In genomic region chr10:102917962-102918816, GRCh38 we compare ENCODE assay signal across 8 cellular contexts. TPM values are rescaled to one million over a fixed set of nuclear protein-coding genes. Genes with fewer than 3 reads are reported as not detected.
DNase-seq lines count a peak whose midpoint lies in the region; ATAC-seq and TF ChIP-seq lines count a peak whose summit lies in the region.

Gene CNNM2 (plus strand): TSS chr10:102918294. CDS start chr10:102918481, 187 bp downstream.

- H3K14ac ChIP-seq in IMR-90 (replicated peaks; ENCODE audit: low read depth, low read length), result peak within 1 kb of the TSS; percentile 90

- H3K9me2 ChIP-seq in OCI-LY7 (ENCODE audit: insufficient read depth, low read length), result no peaks in the 10 kb centered on the region

- H2BK20ac ChIP-seq in IMR-90 (ENCODE audit: low read depth, low read length), result peak within 1 kb of the TSS; percentile 43; the same call in 1 of the 2 replicates

- H3K9ac ChIP-seq in IMR-90 (ENCODE audit: low read depth, low read length), result peak within 1 kb of the TSS; percentile 83

- peak within 1 kb of the TSS; percentile 85 for H2BK5ac ChIP-seq in IMR-90 (ENCODE audit: low read depth, low read length, poor library complexity, severe bottlenecking)

- POLR2A ChIA-PET in IMR-90 (lab: Charles Lee; ENCODE audit: unreplicated experiment) (interaction anchor here (0.6 to 1.0 kb wide), 3 partner anchors 121 to 321 kb away, joined by 3 to 10 read pairs (median 3); no protein-coding TSS in a partner anchor), OCI-LY7 (lab: Charles Lee) (interaction anchor here (0.6 to 1.0 kb wide), 4 partner anchors 17 to 404 kb away, joined by 3 to 4 read pairs (median 3); no protein-coding TSS in a partner anchor)

- H3K36me3 ChIP-seq in IMR-90 (ENCODE audit: control insufficient read depth, insufficient read depth, low read length), result no peaks in the 10 kb centered on the region
- no peaks in the 10 kb centered on the region for H3K36me3 ChIP-seq in OCI-LY7 (ENCODE audit: insufficient read depth, low read length)

- peak within 1 kb of the TSS; percentile 79 for H4K91ac ChIP-seq in IMR-90 (ENCODE audit: insufficient read depth, low read depth, low read length)

- peak within 1 kb of the TSS; percentile 80 for H2BK120ac ChIP-seq in IMR-90 (ENCODE audit: low read depth, low read length)

- peak within 1 kb of the TSS; percentile 47 for H3K18ac ChIP-seq in IMR-90 (ENCODE audit: low read depth, low read length)

- peak within 1 kb of the TSS; percentile 88 for H2AK9ac ChIP-seq in IMR-90 (replicated peaks; ENCODE audit: low read depth, low read length, poor library complexity)

- H4K20me1 ChIP-seq in IMR-90 (ENCODE audit: insufficient read depth, low read length) (peaks cover 23% of the 10 kb centered on the region; the same call in 1 of the 2 replicates), OCI-LY7 (ENCODE audit: insufficient read depth, low read length) (no peaks in the 10 kb centered on the region)

- H3K27ac ChIP-seq in IMR-90 (ENCODE audit: insufficient read depth, low read length) (peak within 1 kb of the TSS; percentile 91), OCI-LY7 (ENCODE audit: low read depth, low read length, poor library complexity, severe bottlenecking) (peak within 1 kb of the TSS; percentile 46)

- H3K4me1 ChIP-seq in IMR-90 (ENCODE audit: control insufficient read depth, insufficient read depth, low read length), result no peaks in the 10 kb centered on the region
- H3K4me1 ChIP-seq in OCI-LY7 (ENCODE audit: insufficient read depth, low read length, poor library complexity, severe bottlenecking), result peaks cover 33% of the 10 kb centered on the region

- H3K4ac ChIP-seq in IMR-90 (ENCODE audit: low read depth, low read length), result peak within 1 kb of the TSS; percentile 89

- intact Hi-C loops in IMR-90 (cut with micrococcal nuclease) (loop anchor here (1.0 kb wide), 5 partner anchors 127 to 416 kb away; no protein-coding TSS in a partner anchor), OCI-LY7 (cut with micrococcal nuclease; ENCODE audit: unreplicated experiment) (loop anchor here (1.0 to 5.0 kb wide), 6 partner anchors 151 to 564 kb away; partner anchors contain the start of genes ATP5MK, NT5C2 and PDCD11)

- H3K56ac ChIP-seq in IMR-90 (ENCODE audit: extremely low read depth, insufficient read depth, low read length), result no peak within 1 kb of the TSS

- no peaks in the 10 kb centered on the region for H3K79me2 ChIP-seq in OCI-LY7 (ENCODE audit: insufficient read depth, low read depth, low read length)

- peak within 1 kb of the TSS; percentile 89 for H2AK5ac ChIP-seq in IMR-90 (ENCODE audit: low read depth, low read length)

- in situ Hi-C loops in IMR-90 (cut with MboI; ENCODE audit: low sequenced_read_pairs), result loop anchor here (5.0 kb wide), 2 partner anchors 144 to 324 kb away; no protein-coding TSS in a partner anchor

- H3K9me1 ChIP-seq in IMR-90 (ENCODE audit: insufficient read depth, low read length), result peaks cover 3% of the 10 kb centered on the region; the same call in 1 of the 2 replicates

- ATAC-seq in GM21529 (IDR thresholded peaks at IDR 0.05; ENCODE audit: unreplicated experiment) (peak; percentile 90), IMR-90 (ENCODE audit: low read depth) (peak; percentile 94)

- TF ChIP-seq RAD21 in IMR-90 (IDR thresholded peaks at IDR 0.05; ENCODE audit: low read length), result peak; percentile 10; the same call in 1 of the 2 replicates

- BruUV-seq in IMR-90 (replicated peaks; lab: Mats Ljungman, UMichigan), result no TSS peak
- BruUV-seq in OCI-LY7 (replicated peaks; lab: Mats Ljungman, UMichigan), result no TSS peak

- TF ChIP-seq POLR2A in IMR-90 (IDR thresholded peaks at IDR 0.05; ENCODE audit: low read depth, low read length), result peak; percentile 78

- H2BK15ac ChIP-seq in IMR-90 (ENCODE audit: low read depth, low read length), result peak within 1 kb of the TSS; percentile 84; the same call in 2 of the 3 replicates

- H3K9me3 ChIP-seq in IMR-90 (ENCODE audit: control insufficient read depth, insufficient read depth, low read length), result no peaks in the 10 kb centered on the region
- no peaks in the 10 kb centered on the region for H3K9me3 ChIP-seq in OCI-LY7 (ENCODE audit: low read length)

- DNase-seq in DMS153 (lab: John Stamatoyannopoulos, UW), result peak; percentile 100
- DNase-seq in IMR-90, result peak; percentile 100
- peak; percentile 100 for DNase-seq in OCI-LY7 (ENCODE audit: low spot score)
- peak; percentile 99 for DNase-seq in activated T-cell treated with anti-CD3 and anti-CD28 coated beads for 4 hours
- DNase-seq in epithelial cell of esophagus (ENCODE audit: low read depth), result peak; percentile 100
- DNase-seq in middle frontal gyrus (ENCODE audit: extremely low spot score, low spot score), result peak; percentile 100
- DNase-seq in stimulated activated CD8-positive, alpha-beta memory T cell treated with anti-CD3 and anti-CD28 coated beads, Interleukin-2, amount 100 ng/mL, for 1 hour (ENCODE audit: low read depth in 2 of 2), result peak; percentile 97 to 99

- peak within 1 kb of the TSS; percentile 25 for H4K5ac ChIP-seq in IMR-90 (ENCODE audit: low read depth, low read length)

- H2AFZ ChIP-seq in IMR-90 (replicated peaks; ENCODE audit: low read length, poor library complexity), result peak within 1 kb of the TSS; percentile 99
- H2AFZ ChIP-seq in OCI-LY7 (ENCODE audit: low read length), result peak within 1 kb of the TSS; percentile 89

- peak within 1 kb of the TSS; percentile 72 for H3K4me3 ChIP-seq in IMR-90 (ENCODE audit: insufficient read depth, low read depth, low read length)
- H3K4me3 ChIP-seq in OCI-LY7 (ENCODE audit: low read depth, low read length, poor library complexity, severe bottlenecking), result peak within 1 kb of the TSS; percentile 96
- peak within 1 kb of the TSS; percentile 79 for H3K4me3 ChIP-seq in epithelial cell of esophagus (ENCODE audit: low read length)

- dilution Hi-C loops in IMR-90 (cut with HindIII; ENCODE audit: low sequenced_read_pairs, unreplicated experiment), result no loop called here

- H3K23ac ChIP-seq in IMR-90 (ENCODE audit: low read depth, low read length), result peak within 1 kb of the TSS; percentile 93

- H3K4me2 ChIP-seq in IMR-90 (ENCODE audit: low read depth, low read length), result peak within 1 kb of the TSS; percentile 86
- peak within 1 kb of the TSS; percentile 84 for H3K4me2 ChIP-seq in OCI-LY7 (ENCODE audit: low read length)

- 0% methylated on average over 29 of the region's 80 CpGs; no CpG with 5 or more reads in 1 of the 2 experiments for WGBS in IMR-90 (ENCODE audit: extremely low coverage in 2 of 2, insufficient read length in 1 of 2), 2 experiments

- peak within 1 kb of the TSS; percentile 71 to 84; a peak in 2 of 4 replicates for H4K8ac ChIP-seq in IMR-90 (ENCODE audit: low read depth in 2 of 2, low read length in 2 of 2)

- CTCF ChIA-PET in IMR-90 (lab: Yijun Ruan, JAX) (interaction anchor here (0.8 to 2.0 kb wide), 16 partner anchors 11 to 331 kb away, joined by 3 to 10 read pairs (median 4); no protein-coding TSS in a partner anchor), OCI-LY7 (lab: Charles Lee; ENCODE audit: unreplicated experiment) (interaction anchor here (0.6 to 1.8 kb wide), 3 partner anchors 144 to 433 kb away, joined by 3 to 6 read pairs (median 4); no protein-coding TSS in a partner anchor)

- TF ChIP-seq CTCF in IMR-90 (conservative IDR thresholded peaks at IDR 0.05; ENCODE audit: low read depth, low read length) (no peak), OCI-LY7 (conservative IDR thresholded peaks at IDR 0.05; ENCODE audit: low read length) (peak; percentile 52; the same call in 1 of the 2 replicates), epithelial cell of esophagus (IDR thresholded peaks at IDR 0.05; ENCODE audit: insufficient read depth, low read depth, low read length, missing control alignments) (no peak)

- H3K27me3 ChIP-seq in IMR-90 (ENCODE audit: control insufficient read depth, insufficient read depth, low read length), result no peaks in the 10 kb centered on the region

- H3K79me1 ChIP-seq in IMR-90 (ENCODE audit: low read depth in 1 of 2, low read length in 2 of 2), result peaks cover 0 to 34% of the 10 kb centered on the region in 2 experiments; a peak in 3 of 4 replicates

TF ChIP-seq in IMR-90, 13 proteins besides CTCF, POLR2A, EP300 and RAD21 (continues in another document):
- TF ChIP-seq RCOR1 (IDR thresholded peaks at IDR 0.05; ENCODE audit: insufficient replicate concordance, low read length), result no peak
- TF ChIP-seq RFX5 (IDR thresholded peaks at IDR 0.05; ENCODE audit: low read depth, low read length), result no peak
- peak; percentile 89 for TF ChIP-seq USF2 (IDR thresholded peaks at IDR 0.05; ENCODE audit: low read depth, low read length)
- no peak for TF ChIP-seq CEBPB (IDR thresholded peaks at IDR 0.05; ENCODE audit: low read depth, low read length)
- no peak for TF ChIP-seq ELK1 (IDR thresholded peaks at IDR 0.05; ENCODE audit: borderline replicate concordance, low read depth, low read length)
- no peak for TF ChIP-seq MAFK (IDR thresholded peaks at IDR 0.05; ENCODE audit: low read depth, low read length)
- TF ChIP-seq CHD1 (IDR thresholded peaks at IDR 0.05; ENCODE audit: low read depth, low read length), result no peak
- no peak for TF ChIP-seq SMC3 (IDR thresholded peaks at IDR 0.05; ENCODE audit: low read depth, low read length)
- peak; percentile 78 for TF ChIP-seq BHLHE40 (IDR thresholded peaks at IDR 0.05; ENCODE audit: low read depth, low read length)
- peak; percentile 91 for TF ChIP-seq MAZ (IDR thresholded peaks at IDR 0.05; ENCODE audit: borderline replicate concordance, low read depth, low read length)
- peak; percentile 85 for TF ChIP-seq MXI1 (IDR thresholded peaks at IDR 0.05; ENCODE audit: borderline replicate concordance, low read depth, low read length)

RNA-seq across cellular contexts. Expression of gene CNNM2, which starts in this region (rescaled TPM):
- total RNA-seq in IMR-90 (2012; rRNA removed) (5.6 and 6.4 TPM in 2 replicates), OCI-LY7 (2022) (6.6 and 7.9 TPM in 2 replicates)
- polyA plus RNA-seq in IMR-90 (2012; rRNA removed), result 4.7 and 5.6 TPM in 2 replicates
- 4.4 and 9.1 TPM in 2 replicates for polyA plus RNA-seq in IMR-90 (2012; cell fraction: cytosol; rRNA removed)
- 9.1 and 11.0 TPM in 2 replicates for polyA plus RNA-seq in IMR-90 (2012; cell fraction: nucleus; rRNA removed; ENCODE audit: low replicate concordance)
- 5.8 and 7.2 TPM in 2 replicates for total RNA-seq in OCI-LY7 (2014; rRNA removed; shearing (Covaris generic))

Comparison
In these comparisons a context has a peak if more than half of its experiments do, and no peak if none do; other contexts are left out.
1. Peak in every context shown above with its lines: DNase-seq, ATAC-seq, H3K4me3 ChIP-seq and H3K27ac ChIP-seq.